In the genomic region with DNA sequence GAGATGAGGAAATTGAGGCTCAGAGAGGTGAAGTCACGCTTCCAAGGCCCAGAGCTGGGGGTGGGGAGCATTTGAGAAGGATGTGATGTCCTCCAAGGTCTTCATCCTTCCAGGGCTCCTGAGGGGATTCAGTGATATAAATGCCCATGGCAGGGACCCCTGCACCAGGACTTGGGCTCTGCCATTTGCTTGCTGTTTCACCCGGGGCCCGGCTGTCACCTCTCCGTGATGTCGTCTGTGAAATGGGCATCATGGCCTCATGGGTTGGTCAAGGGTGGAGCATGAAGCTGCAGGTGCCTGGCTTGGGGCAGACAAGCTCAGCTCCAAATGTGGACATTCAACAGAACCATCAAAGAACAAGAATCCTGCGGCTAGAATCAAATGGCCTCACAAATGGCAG, we compare ENCODE assay signal across 17 cellular contexts.
DNase-seq lines count a peak whose midpoint lies in the region; ATAC-seq, FAIRE-seq and TF ChIP-seq lines count a peak whose summit lies in the region.
"Had no signal": no experiment of that assay in that cellular context is flagged by ENCODE, and none has a peak within 500 bp of the region (broad histone marks: within the 10 kb centered on the region; RNA-seq: fewer than 3 reads in every experiment).

No MANE protein-coding gene starts in this region.

- TF ChIP-seq POLR2A in H54 (IDR thresholded peaks at IDR 0.05; ENCODE audit: low read depth, low read length): no peak

- no peaks in the 10 kb centered on the region for H3K9me3 Mint-ChIP-seq in chondrocyte (ENCODE audit: low read depth)
- H3K9me3 Mint-ChIP-seq: CD8-positive, alpha-beta T cell had no signal

- H3K36me3 ChIP-seq in osteoblast (ENCODE audit: insufficient read depth, low read length): no peaks in the 10 kb centered on the region
- H3K36me3 ChIP-seq: BE2C had no signal

- peaks cover 15% of the 10 kb centered on the region for H3K27me3 Mint-ChIP-seq in chondrocyte (ENCODE audit: low read depth)

- no peak overlapping the region for H3K4me2 ChIP-seq in osteoblast (ENCODE audit: insufficient read depth, low read length)
- H3K4me2 ChIP-seq: A549 had no signal

- intact Hi-C loops in cardiac septum (cut with DNase I): no loop called here
- intact Hi-C loops in left cardiac atrium (cut with DNase I): no loop called here

- no peak for FAIRE-seq in H54 (lab: Jason Lieb, UNC)
- FAIRE-seq: A549, GM19239 had no signal

- H3K27ac ChIP-seq in osteoblast (ENCODE audit: low read depth, low read length): no peak overlapping the region
- H3K27ac ChIP-seq: A549, C4-2B, GM23248, HL-60 had no signal

- no peaks in the 10 kb centered on the region for H3K4me1 ChIP-seq in osteoblast (ENCODE audit: insufficient read depth, low read length)
- H3K4me1 ChIP-seq: A549, BE2C had no signal

- no peaks in the 10 kb centered on the region for H4K20me1 ChIP-seq in osteoblast (ENCODE audit: insufficient read depth, low read length)

- TF ChIP-seq CTCF in chondrocyte (IDR thresholded peaks at IDR 0.05) (no peak), osteoblast (IDR thresholded peaks at IDR 0.05; ENCODE audit: extremely low read depth, low read depth, low read length) (no peak)

- H3K9me3 ChIP-seq in osteoblast (ENCODE audit: low read depth, low read length): no peaks in the 10 kb centered on the region
- H3K9me3 ChIP-seq: A549, BE2C had no signal

- ATAC-seq in left cardiac atrium (no peak), GM19328 (IDR thresholded peaks at IDR 0.05; ENCODE audit: unreplicated experiment) (no peak)
- ATAC-seq: CD8-positive, alpha-beta T cell had no signal

- no peak overlapping the region for H3K27ac Mint-ChIP-seq in chondrocyte (ENCODE audit: unreplicated experiment)
- H3K27ac Mint-ChIP-seq: CD8-positive, alpha-beta T cell had no signal

- H3K79me2 ChIP-seq in osteoblast (ENCODE audit: insufficient read depth, low read length): no peaks in the 10 kb centered on the region

- peaks cover 7% of the 10 kb centered on the region for H3K27me3 ChIP-seq in osteoblast (ENCODE audit: insufficient read depth, low read length)
- H3K27me3 ChIP-seq: BE2C had no signal

- H3K4me1 Mint-ChIP-seq in chondrocyte (ENCODE audit: low read depth): no peaks in the 10 kb centered on the region

- no peak overlapping the region for H2AFZ ChIP-seq in osteoblast (ENCODE audit: low read length)
- H2AFZ ChIP-seq: GM23248 had no signal

- H3K4me3 ChIP-seq in osteoblast (ENCODE audit: insufficient read depth, low read length): no peak overlapping the region
- H3K4me3 ChIP-seq: A549, GM23248 had no signal

- H3K36me3 Mint-ChIP-seq in chondrocyte (ENCODE audit: low read depth): no peaks in the 10 kb centered on the region
- H3K36me3 Mint-ChIP-seq: CD8-positive, alpha-beta T cell had no signal

- no peak overlapping the region for H3K4me3 Mint-ChIP-seq in chondrocyte (ENCODE audit: unreplicated experiment)
- H3K4me3 Mint-ChIP-seq: CD8-positive, alpha-beta T cell had no signal

- DNase-seq in cardiac septum (ENCODE audit: low spot score): peak; percentile 46
- DNase-seq in left cardiac atrium: no peak
- DNase-seq in chondrocyte (ENCODE audit: low spot score): peak; percentile 56
- peak; percentile 50 for DNase-seq in osteoblast (ENCODE audit: insufficient read length, low spot score, missing footprints)
- DNase-seq in H54 (ENCODE audit: insufficient read length, low spot score): no peak
- no peak for DNase-seq in anterior cingulate cortex (lab: John Stamatoyannopoulos, UW)
- DNase-seq: BE2C; CD8-positive, alpha-beta T cell; COR-L47; DND-41; GDM1; GM23248 had no signal

Comparison
In these comparisons a context has a peak if more than half of its experiments do, and no peak if none do; other contexts are left out.
1. DNase-seq: peak in cardiac septum (single experiment), chondrocyte (single experiment) and osteoblast (single experiment); none in left cardiac atrium (single experiment), H54 (single experiment) and anterior cingulate cortex (0 of 58).